In the genomic region with DNA sequence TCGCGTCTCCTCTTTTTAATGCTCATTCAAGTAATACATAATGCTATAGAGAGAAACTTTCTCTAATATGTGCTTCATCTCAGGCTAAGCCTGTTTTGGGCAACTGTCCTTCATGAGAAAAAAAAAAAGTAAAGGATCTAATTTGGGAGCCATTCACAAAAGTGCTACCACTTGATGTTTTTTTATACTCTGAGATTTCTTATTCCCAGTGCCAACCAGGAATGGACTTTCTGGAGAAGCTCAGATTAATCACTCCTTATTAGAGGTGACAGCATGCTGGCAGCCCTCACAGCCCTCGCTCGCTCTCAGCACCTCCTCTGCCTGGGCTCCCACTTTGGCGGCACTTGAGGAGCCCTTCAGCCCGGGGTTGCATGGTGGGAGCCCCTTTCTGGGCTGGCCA, we compare ENCODE assay signal across 19 cellular contexts. TPM values are rescaled to one million over a fixed set of nuclear protein-coding genes. Genes with fewer than 3 reads are reported as not detected.
"Had no signal": no experiment of that assay in that cellular context is flagged by ENCODE, and none has a peak within 500 bp of the region (broad histone marks: within the 10 kb centered on the region; RNA-seq: fewer than 3 reads in every experiment).

No MANE protein-coding gene starts in this region.

RNA-seq across cellular contexts. Expression of a gene that starts 51.9 kb away (rescaled TPM):
- total RNA-seq: hepatocyte, kidney, kidney epithelial cell, left cardiac atrium, left colon, left lobe of liver, left ventricle myocardium inferior, left ventricle myocardium superior, liver, lower leg skin, lung microvascular endothelial cell, mammary epithelial cell, mesenteric fat pad, mesothelial cell of epicardium, mucosa of descending colon, mucosa of gallbladder, myocyte had no signal
- polyA plus RNA-seq: hepatocyte, immature natural killer cell, keratinocyte, liver, mammary epithelial cell had no signal
